In the genomic region with DNA sequence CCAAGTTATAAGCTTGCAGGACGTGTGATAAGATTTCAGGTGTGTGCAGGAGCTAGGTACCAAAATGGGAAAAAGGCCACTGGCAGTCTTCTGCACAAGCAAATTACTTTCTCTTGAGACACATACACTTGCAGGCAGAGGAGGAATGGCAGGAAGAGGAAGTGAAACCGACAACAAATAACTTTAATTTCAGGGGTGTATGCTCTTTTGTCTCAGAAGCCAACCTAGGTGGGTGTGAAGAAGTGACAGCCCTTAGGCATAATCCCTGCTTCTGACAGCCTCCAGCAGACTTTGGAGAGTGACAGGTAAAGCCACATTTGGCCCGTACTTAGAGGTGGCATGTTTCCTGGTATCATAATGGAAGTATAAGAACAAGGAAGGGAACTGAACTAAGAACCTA, we compare ENCODE assay signal across 9 cellular contexts.
DNase-seq lines count a peak whose midpoint lies in the region; ATAC-seq, FAIRE-seq and TF ChIP-seq lines count a peak whose summit lies in the region.
"Had no signal": no experiment of that assay in that cellular context is flagged by ENCODE, and none has a peak within 500 bp of the region (broad histone marks: within the 10 kb centered on the region; RNA-seq: fewer than 3 reads in every experiment).

No MANE protein-coding gene starts in this region.

- no peaks in the 10 kb centered on the region for H3K79me2 ChIP-seq in endothelial cell of umbilical vein (ENCODE audit: control insufficient read depth, insufficient read depth, low read length)

- H3K27ac ChIP-seq in endothelial cell of umbilical vein (ENCODE audit: insufficient read depth, low read depth, low read length), result no peak overlapping the region

- TF ChIP-seq CTCF in GM13977 (IDR thresholded peaks at IDR 0.05; ENCODE audit: extremely low read depth, insufficient read depth, missing control alignments) (no peak), endothelial cell of umbilical vein (IDR thresholded peaks at IDR 0.05; ENCODE audit: extremely low read depth in 1 of 2, insufficient read depth in 1 of 2, low read depth in 1 of 2, low read length in 2 of 2) (no peak), Caco-2 (IDR thresholded peaks at IDR 0.05; ENCODE audit: insufficient read depth in 1 of 2, low read depth in 1 of 2, low read length in 1 of 2, severe bottlenecking in 1 of 2, unreplicated experiment in 1 of 2) (no peak)

- no peak overlapping the region for H3K4me3 ChIP-seq in Jurkat, Clone E6-1 (ENCODE audit: low read length)
- H3K4me3 ChIP-seq in endothelial cell of umbilical vein (replicated peaks in 1 of 3; ENCODE audit: insufficient read depth in 1 of 3, low read depth in 1 of 3, low read length in 3 of 3), result no peak overlapping the region
- no peak overlapping the region for H3K4me3 ChIP-seq in Caco-2 (ENCODE audit: low read depth, low read length)

- BruUV-seq in endothelial cell of umbilical vein (replicated peaks; lab: Mats Ljungman, UMichigan), result no TSS peak
- no TSS peak for BruUV-seq in Caco-2 (replicated peaks; lab: Mats Ljungman, UMichigan)

- H3K9ac ChIP-seq in endothelial cell of umbilical vein (replicated peaks; ENCODE audit: extremely low read depth, insufficient read depth, low read length), result no peak overlapping the region

- no peak overlapping the region for H2AFZ ChIP-seq in endothelial cell of umbilical vein (ENCODE audit: low read depth, low read length)

- DNase-seq in GM13977 (ENCODE audit: low spot score) (peak; percentile 43), endothelial cell of umbilical vein (ENCODE audit: low read depth, low spot score) (no peak), HEK293T (ENCODE audit: extremely low spot score) (no peak), Caco-2 (no peak), NCI-H510A (lab: John Stamatoyannopoulos, UW) (no peak)
- peak; percentile 48 for DNase-seq in Jurkat, Clone E6-1 (ENCODE audit: low read depth, low spot score)
- no peak for DNase-seq in stimulated activated CD4-positive, alpha-beta T cell treated with anti-CD3 and anti-CD28 coated beads, Interleukin-15, amount 100 ng/mL, for 24 hours

- H3K27me3 ChIP-seq in endothelial cell of umbilical vein (ENCODE audit: control insufficient read depth in 2 of 2, insufficient read depth in 2 of 2, low read length in 2 of 2) (no peaks in the 10 kb centered on the region), Caco-2 (replicated peaks; ENCODE audit: control insufficient read depth, insufficient read depth, low read length) (no peaks in the 10 kb centered on the region)

- no peaks in the 10 kb centered on the region for H4K20me1 ChIP-seq in endothelial cell of umbilical vein (replicated peaks; ENCODE audit: control insufficient read depth, extremely low read depth, insufficient read depth, low read length)

- H3K4me2 ChIP-seq in endothelial cell of umbilical vein (ENCODE audit: insufficient read depth, low read length), result no peak overlapping the region

- H3K36me3 Mint-ChIP-seq in Caco-2 (ENCODE audit: insufficient read depth, unreplicated experiment), result no peaks in the 10 kb centered on the region

- POLR2A ChIA-PET in endothelial cell of umbilical vein (lab: Charles Lee) (no interaction called here), HEK293T (lab: Yijun Ruan, JAX) (no interaction called here), Caco-2 (lab: Charles Lee) (no interaction called here)

- H3K9me3 ChIP-seq in endothelial cell of umbilical vein (replicated peaks; ENCODE audit: control insufficient read depth, insufficient read depth, low read length) (no peaks in the 10 kb centered on the region), Caco-2 (no peaks in the 10 kb centered on the region)

- peak; percentile 95 for ATAC-seq in GM21528 (IDR thresholded peaks at IDR 0.05; ENCODE audit: low FRiP score, unreplicated experiment)

- H3K4me1 Mint-ChIP-seq in Caco-2 (ENCODE audit: low read depth, unreplicated experiment), result no peaks in the 10 kb centered on the region

- no peaks in the 10 kb centered on the region for H3K36me3 ChIP-seq in endothelial cell of umbilical vein (ENCODE audit: control insufficient read depth in 2 of 2, extremely low read depth in 1 of 2, insufficient read depth in 2 of 2, low read length in 2 of 2)
- H3K36me3 ChIP-seq in Caco-2 (ENCODE audit: control insufficient read depth, insufficient read depth, low read length), result no peaks in the 10 kb centered on the region

- H3K27ac Mint-ChIP-seq in Caco-2 (ENCODE audit: unreplicated experiment), result no peak overlapping the region
- H3K27ac Mint-ChIP-seq: nephron had no signal

- intact Hi-C loops in endothelial cell of umbilical vein (cut with micrococcal nuclease), result no loop called here
- intact Hi-C loops in Caco-2 (cut with micrococcal nuclease; ENCODE audit: unreplicated experiment), result no loop called here

- no peak overlapping the region for H3K4me3 Mint-ChIP-seq in Caco-2 (ENCODE audit: unreplicated experiment)
- H3K4me3 Mint-ChIP-seq: nephron had no signal

- TF ChIP-seq POLR2A in endothelial cell of umbilical vein (IDR thresholded peaks at IDR 0.05; ENCODE audit: low read depth, low read length), result no peak

- CTCF ChIA-PET in endothelial cell of umbilical vein (lab: Charles Lee), result no interaction called here
- CTCF ChIA-PET in HEK293T (lab: Yijun Ruan, JAX), result interaction anchor here (0.7 kb wide), 1 partner anchor 133 kb away, joined by 4 read pairs; no protein-coding TSS in a partner anchor
- CTCF ChIA-PET in Caco-2 (lab: Charles Lee), result no interaction called here

- peak; percentile 37 for FAIRE-seq in endothelial cell of umbilical vein (lab: Jason Lieb, UNC)

- H3K4me1 ChIP-seq in endothelial cell of umbilical vein (ENCODE audit: control insufficient read depth, extremely low read depth, insufficient read depth, low read length) (no peaks in the 10 kb centered on the region), Caco-2 (no peaks in the 10 kb centered on the region)

- H3K9me3 Mint-ChIP-seq in Caco-2 (ENCODE audit: unreplicated experiment), result peaks cover 12% of the 10 kb centered on the region
- H3K9me3 Mint-ChIP-seq: nephron had no signal

- in situ Hi-C loops in GM13977 (cut with MboI; ENCODE audit: low pct_unique_long_range_greater_than_20kb, low sequenced_read_pairs, unreplicated experiment), result loop anchor here (25.0 kb wide), 1 partner anchor 438 kb away; no protein-coding TSS in a partner anchor

- H3K9me1 ChIP-seq in endothelial cell of umbilical vein (replicated peaks; ENCODE audit: control insufficient read depth, extremely low read depth, insufficient read depth, low read length), result no peaks in the 10 kb centered on the region

- H3K27me3 Mint-ChIP-seq in Caco-2 (ENCODE audit: insufficient read depth, unreplicated experiment), result peaks cover 5% of the 10 kb centered on the region

- dilution Hi-C loops in endothelial cell of umbilical vein (cut with MboI; ENCODE audit: extremely low pct_ligation_motif_present, low sequenced_read_pairs), result no loop called here

TF ChIP-seq in endothelial cell of umbilical vein, 7 proteins besides CTCF, POLR2A, EP300 and RAD21:
- TF ChIP-seq FOS (IDR thresholded peaks at IDR 0.05; ENCODE audit: borderline replicate concordance, insufficient read depth, low read length) (no peak), JUN (IDR thresholded peaks at IDR 0.05; ENCODE audit: borderline replicate concordance, insufficient read depth, insufficient read length, low read depth) (no peak), POLR2AphosphoS5 (IDR thresholded peaks at IDR 0.05; ENCODE audit: insufficient read depth, low read depth, low read length) (no peak), EZH2 (IDR thresholded peaks at IDR 0.05; ENCODE audit: borderline replicate concordance, low read depth, low read length, severe bottlenecking) (no peak), MYC (IDR thresholded peaks at IDR 0.05; ENCODE audit: low read depth, low read length) (no peak), GATA2 (IDR thresholded peaks at IDR 0.05; ENCODE audit: insufficient read depth, insufficient read length, low read depth, low read length) (no peak)
- TF ChIP-seq, protein P1, sequence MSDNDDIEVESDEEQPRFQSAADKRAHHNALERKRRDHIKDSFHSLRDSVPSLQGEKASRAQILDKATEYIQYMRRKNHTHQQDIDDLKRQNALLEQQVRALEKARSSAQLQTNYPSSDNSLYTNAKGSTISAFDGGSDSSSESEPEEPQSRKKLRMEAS (IDR thresholded peaks at IDR 0.05; ENCODE audit: insufficient read depth, insufficient read length), result no peak

TF ChIP-seq in HEK293T, 16 proteins besides CTCF, POLR2A, EP300 and RAD21:
- no peak for TF ChIP-seq FOXK2 (IDR thresholded peaks at IDR 0.05)
- no peak for TF ChIP-seq ARNT (IDR thresholded peaks at IDR 0.05)
- no peak for TF ChIP-seq NFRKB (IDR thresholded peaks at IDR 0.05)
- TF ChIP-seq SUZ12 (IDR thresholded peaks at IDR 0.05), result no peak
- no peak for TF ChIP-seq SP1 (IDR thresholded peaks at IDR 0.05)

Comparison
In these comparisons a context has a peak if more than half of its experiments do, and no peak if none do; other contexts are left out.
1. DNase-seq: peak in GM13977 (single experiment) and Jurkat, Clone E6-1 (single experiment); none in endothelial cell of umbilical vein (single experiment), HEK293T (single experiment), stimulated activated CD4-positive, alpha-beta T cell treated with anti-CD3 and anti-CD28 coated beads, Interleukin-15, amount 100 ng/mL, for 24 hours (single experiment), Caco-2 (0 of 2) and NCI-H510A (single experiment).